19 cellular contexts compared by ENCODE assay signal in the genomic region with DNA sequence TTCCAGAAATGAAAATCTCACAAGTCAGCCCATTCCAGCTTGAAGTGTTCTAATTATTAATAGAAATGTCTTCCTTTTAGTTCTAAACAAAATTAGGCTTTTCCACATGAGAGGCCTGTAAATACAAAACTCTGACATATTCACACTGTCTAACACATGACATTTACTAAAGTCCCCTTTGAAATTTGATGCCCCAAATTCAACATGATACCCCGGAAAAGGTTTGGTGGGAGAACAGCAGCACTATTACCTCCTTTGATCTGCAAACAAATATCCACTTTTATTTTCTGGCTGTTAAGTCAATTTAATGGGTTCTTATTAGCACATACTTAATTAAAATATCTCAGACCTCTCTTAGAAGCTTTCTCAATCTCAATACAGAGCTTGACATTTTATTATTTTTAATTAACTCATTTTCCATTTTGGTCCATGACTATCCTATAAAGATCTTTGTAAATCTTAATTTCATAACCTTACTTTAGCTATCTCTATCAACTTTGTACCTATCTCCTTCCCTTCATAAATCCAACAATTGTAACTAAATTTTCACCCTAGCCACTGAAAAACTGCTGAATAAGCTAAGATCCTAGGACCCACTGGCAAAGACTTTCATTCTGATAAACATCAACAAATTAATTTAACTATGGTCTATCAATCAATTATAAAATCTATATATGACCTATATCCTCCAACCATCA.
A peak's percentile ranks its signal among the peaks of the same experiment; 100 is the strongest.
DNase-seq lines count a peak whose midpoint lies in the region; ATAC-seq, FAIRE-seq and TF ChIP-seq lines count a peak whose summit lies in the region.
"Had no signal": no experiment of that assay in that cellular context is flagged by ENCODE, and none has a peak within 500 bp of the region (broad histone marks: within the 10 kb centered on the region; RNA-seq: fewer than 3 reads in every experiment).

No MANE protein-coding gene starts in this region.

- H3K36me3 ChIP-seq in HepG2 (replicated peaks in 1 of 2; ENCODE audit: control insufficient read depth in 1 of 2, insufficient read depth in 2 of 2, low read length in 2 of 2) (no peaks in the 10 kb centered on the region), right lobe of liver (no peaks in the 10 kb centered on the region), Panc1 (ENCODE audit: control insufficient read depth, insufficient read depth, low read length) (no peaks in the 10 kb centered on the region)

- TF ChIP-seq CTCF in HepG2 (CRISPR knock-in tag; IDR thresholded peaks at IDR 0.05) = no peak
- no peak for TF ChIP-seq CTCF in right lobe of liver (IDR thresholded peaks at IDR 0.05)
- no peak for TF ChIP-seq CTCF in Panc1 (IDR thresholded peaks at IDR 0.05)

- no peak for FAIRE-seq in HepG2 (lab: Jason Lieb, UNC)
- FAIRE-seq: RCC 7860 had no signal

- POLR2A ChIA-PET in HepG2 (lab: Yijun Ruan, JAX) (no interaction called here), Panc1 (lab: Charles Lee) (interaction anchor here (0.6 kb wide), 1 partner anchor 29 kb away, joined by 9 read pairs; no protein-coding TSS in a partner anchor)

- peak overlapping the region; percentile 82 for H3K27ac Mint-ChIP-seq in memory B cell
- no peak overlapping the region for H3K27ac Mint-ChIP-seq in activated T-helper 17 cell treated with anti-CD3 and anti-CD28 coated beads, Interleukin-2, amount 50 U/mL, for 72 hours

- H3K27me3 ChIP-seq in HepG2 (ENCODE audit: control insufficient read depth in 1 of 2, insufficient read depth in 2 of 2, low read length in 2 of 2) (no peaks in the 10 kb centered on the region), right lobe of liver (no peaks in the 10 kb centered on the region), Panc1 (ENCODE audit: control insufficient read depth, insufficient read depth, low read length) (no peaks in the 10 kb centered on the region)

- no peaks in the 10 kb centered on the region for H3K36me3 Mint-ChIP-seq in memory B cell
- no peaks in the 10 kb centered on the region for H3K36me3 Mint-ChIP-seq in activated T-helper 17 cell treated with anti-CD3 and anti-CD28 coated beads, Interleukin-2, amount 50 U/mL, for 72 hours (ENCODE audit: low read depth)

- DNase-seq in HepG2 (ENCODE audit: low spot score) (no peak), right lobe of liver (no peak), Panc1 (ENCODE audit: low read depth, low spot score) (no peak), memory B cell (ENCODE audit: low spot score in 2 of 2) (no peak), SIG-M5 (lab: John Stamatoyannopoulos, UW) (no peak), GM19238 (ENCODE audit: insufficient read length, low spot score) (no peak)
- DNase-seq in activated CD4-positive, alpha-beta T cell treated with anti-CD3 and anti-CD28 coated beads, Interleukin-2, amount 50 U/mL, for 4 hours = no peak
- DNase-seq: DND-41, GF-D8, HFFc6, NCI-H1105 treated with DMSO at 0.1 percent for 48 hours, NCI-H1930, NCI-H510A, NCI-H774, Right ventricle myocardium superior, SK-N-SH had no signal

- H4K20me1 ChIP-seq in HepG2 (ENCODE audit: insufficient read depth, low read length) = peaks cover 3% of the 10 kb centered on the region

- WGBS in HepG2 (ENCODE audit: low lambda C conversion rate) = 76% methylated on average over 1 of the region's 1 CpG
- WGBS in right lobe of liver (ENCODE audit: insufficient coverage, low coverage, low lambda C conversion rate, missing lambda C conversion rate) = 100% methylated on average over 1 of the region's 1 CpG

- H2AFZ ChIP-seq in HepG2 (ENCODE audit: low read length) = no peak overlapping the region

- no peaks in the 10 kb centered on the region for H3K9me3 Mint-ChIP-seq in memory B cell
- no peaks in the 10 kb centered on the region for H3K9me3 Mint-ChIP-seq in activated T-helper 17 cell treated with anti-CD3 and anti-CD28 coated beads, Interleukin-2, amount 50 U/mL, for 72 hours
- H3K9me3 Mint-ChIP-seq: HFFc6 had no signal

- no peak for TF ChIP-seq EP300 in HepG2 (IDR thresholded peaks at IDR 0.05; ENCODE audit: low read depth in 2 of 2, low read length in 2 of 2)
- TF ChIP-seq EP300 in HepG2 (CRISPR knock-in tag; IDR thresholded peaks at IDR 0.05; ENCODE audit: borderline replicate concordance) = no peak

- H3K4me1 ChIP-seq in HepG2 (ENCODE audit: insufficient read depth, low read length) (peaks cover 65% of the 10 kb centered on the region), right lobe of liver (peaks cover 0 to 11% (median 0%) of the 10 kb centered on the region in 4 donors), Panc1 (ENCODE audit: control insufficient read depth, insufficient read depth, low read length) (peaks cover 10% of the 10 kb centered on the region)

- H3K79me2 ChIP-seq in HepG2 (ENCODE audit: insufficient read depth, low read length) = peaks cover 56% of the 10 kb centered on the region

- H3K27ac ChIP-seq in HepG2 (ENCODE audit: extremely low read length, insufficient read depth, low read length) = no peak overlapping the region
- H3K27ac ChIP-seq in right lobe of liver = no peak overlapping the region
- no peak overlapping the region for H3K27ac ChIP-seq in Panc1 (ENCODE audit: low read length)
- H3K27ac ChIP-seq: C4-2B had no signal

- H3K27me3 Mint-ChIP-seq in memory B cell = no peaks in the 10 kb centered on the region
- peaks cover 3% of the 10 kb centered on the region for H3K27me3 Mint-ChIP-seq in activated T-helper 17 cell treated with anti-CD3 and anti-CD28 coated beads, Interleukin-2, amount 50 U/mL, for 72 hours

- H3K9me3 ChIP-seq in HepG2 (ENCODE audit: low read length) = no peaks in the 10 kb centered on the region
- no peaks in the 10 kb centered on the region for H3K9me3 ChIP-seq in right lobe of liver
- no peaks in the 10 kb centered on the region for H3K9me3 ChIP-seq in Panc1 (ENCODE audit: control insufficient read depth, insufficient read depth, low read depth, low read length)
- H3K9me3 ChIP-seq: SK-N-SH had no signal

- no peak overlapping the region for H3K4me2 ChIP-seq in HepG2 (ENCODE audit: low read depth, low read length)
- H3K4me2 ChIP-seq: SK-N-SH had no signal

- H3K4me1 Mint-ChIP-seq in memory B cell = peaks cover 51% of the 10 kb centered on the region
- H3K4me1 Mint-ChIP-seq in activated T-helper 17 cell treated with anti-CD3 and anti-CD28 coated beads, Interleukin-2, amount 50 U/mL, for 72 hours = no peaks in the 10 kb centered on the region

- TF ChIP-seq RAD21 in HepG2 (CRISPR knock-in tag; IDR thresholded peaks at IDR 0.05) = no peak

- BruUV-seq in HepG2 (replicated peaks; lab: Mats Ljungman, UMichigan) (no TSS peak), Panc1 (replicated peaks; lab: Mats Ljungman, UMichigan) (TSS peak; percentile 27)

- TF ChIP-seq POLR2A in HepG2 (IDR thresholded peaks at IDR 0.05; ENCODE audit: insufficient read depth in 1 of 2, low read depth in 2 of 2, low read length in 2 of 2) = no peak
- no peak for TF ChIP-seq POLR2A in right lobe of liver (IDR thresholded peaks at IDR 0.05)

- intact Hi-C loops in HepG2 (cut with micrococcal nuclease; ENCODE audit: unreplicated experiment) = no loop called here
- intact Hi-C loops in right lobe of liver (cut with DNase I) = no loop called here
- intact Hi-C loops in Panc1 (cut with micrococcal nuclease; ENCODE audit: unreplicated experiment) = no loop called here

- ATAC-seq in HepG2 = no peak
- no peak for ATAC-seq in right lobe of liver
- no peak for ATAC-seq in Panc1
- peak; percentile 14 for ATAC-seq in memory B cell (ENCODE audit: low read depth)
- no peak for ATAC-seq in activated T-helper 17 cell treated with anti-CD3 and anti-CD28 coated beads, Interleukin-2, amount 50 U/mL, for 72 hours (replicated peaks)

- in situ Hi-C loops in HepG2 (cut with HindIII; ENCODE audit: extremely low pct_ligation_motif_present, low pct_unique_long_range_greater_than_20kb) = no loop called here
- in situ Hi-C loops in Panc1 (cut with HindIII; ENCODE audit: low pct_unique_long_range_greater_than_20kb, low sequenced_read_pairs) = no loop called here

- H3K9ac ChIP-seq in HepG2 (ENCODE audit: insufficient read depth, low read depth, low read length) = no peak overlapping the region
- H3K9ac ChIP-seq: SK-N-SH had no signal

- no peak overlapping the region for H3K4me3 Mint-ChIP-seq in memory B cell
- no peak overlapping the region for H3K4me3 Mint-ChIP-seq in activated T-helper 17 cell treated with anti-CD3 and anti-CD28 coated beads, Interleukin-2, amount 50 U/mL, for 72 hours

- no peak overlapping the region for H3K4me3 ChIP-seq in HepG2 (replicated peaks in 1 of 3; ENCODE audit: insufficient read depth in 1 of 3, low read depth in 2 of 3, low read length in 3 of 3)
- H3K4me3 ChIP-seq in right lobe of liver = no peak overlapping the region
- no peak overlapping the region for H3K4me3 ChIP-seq in Panc1 (ENCODE audit: low read depth in 2 of 2, low read length in 2 of 2)

- CTCF ChIA-PET in HepG2 (lab: Yijun Ruan, JAX; ENCODE audit: low intra/inter-chr PET ratio, low total read pairs) (no interaction called here), Panc1 (lab: Charles Lee) (interaction anchor here (0.6 kb wide), 1 partner anchor 200 kb away, joined by 4 read pairs; no protein-coding TSS in a partner anchor)

TF ChIP-seq in HepG2, 621 proteins besides CTCF, POLR2A, EP300 and RAD21:
- 0 out of 2 replicates have a peak, but pooled peaks have one; percentile 14 for TF ChIP-seq TCF7 (IDR thresholded peaks at IDR 0.05; ENCODE audit: low read depth)
- TF ChIP-seq MAFK (conservative IDR thresholded peaks at IDR 0.05 in 1 of 2, IDR thresholded peaks at IDR 0.05 in 1 of 2; ENCODE audit: low read length in 2 of 2) = peak; percentile 54 to 72; a peak in 3 of 4 replicates
- peak; percentile 58 for TF ChIP-seq MAFF (IDR thresholded peaks at IDR 0.05; ENCODE audit: low read depth, low read length)
- peak; percentile 78; the same call in 1 of the 2 replicates for TF ChIP-seq SIX4 (CRISPR knock-in tag; IDR thresholded peaks at IDR 0.05)
- TF ChIP-seq POGZ (CRISPR knock-in tag; IDR thresholded peaks at IDR 0.05) = no peak
